25 cellular contexts compared by ENCODE assay signal in genomic region chr1:207308451-207309190, GRCh38. TPM values are rescaled to one million over a fixed set of nuclear protein-coding genes. Genes with fewer than 3 reads are reported as not detected.
A peak's percentile ranks its signal among the peaks of the same experiment; 100 is the strongest.
DNase-seq lines count a peak whose midpoint lies in the region; ATAC-seq, FAIRE-seq and TF ChIP-seq lines count a peak whose summit lies in the region.
"Had no signal": no experiment of that assay in that cellular context is flagged by ENCODE, and none has a peak within 500 bp of the region (broad histone marks: within the 10 kb centered on the region; RNA-seq: fewer than 3 reads in every experiment).

No MANE protein-coding gene starts in this region.

- no peak for FAIRE-seq in astrocyte (lab: Jason Lieb, UNC)
- FAIRE-seq: GM19239 had no signal

- H3K27me3 Mint-ChIP-seq in activated naive CD4-positive, alpha-beta T cell treated with anti-CD3 and anti-CD28 coated beads, Interleukin-2, amount 50 U/mL, for 24 hours: no peaks in the 10 kb centered on the region
- no peaks in the 10 kb centered on the region for H3K27me3 Mint-ChIP-seq in activated naive CD4-positive, alpha-beta T cell treated with anti-CD3 and anti-CD28 coated beads, Interleukin-2, amount 10 ng/mL, durations not matched to agents 7 days and 5 days
- H3K27me3 Mint-ChIP-seq in astrocyte (ENCODE audit: low read depth, unreplicated experiment): no peaks in the 10 kb centered on the region
- H3K27me3 Mint-ChIP-seq: activated T-helper 17 cell treated with anti-CD3 and anti-CD28 coated beads, Interleukin-2, amount 50 U/mL, for 72 hours had no signal

- H2AFZ ChIP-seq in astrocyte (ENCODE audit: low read depth, low read length): no peak overlapping the region

- H4K20me1 ChIP-seq in astrocyte (ENCODE audit: insufficient read depth, low read length): no peaks in the 10 kb centered on the region

- no peak overlapping the region for H3K4me3 ChIP-seq in astrocyte (ENCODE audit: insufficient read depth, low read depth, low read length)
- no peak overlapping the region for H3K4me3 ChIP-seq in upper lobe of right lung
- no peak overlapping the region for H3K4me3 ChIP-seq in H7 (ENCODE audit: insufficient read depth, low read depth, low read length)
- H3K4me3 ChIP-seq: adrenal gland, lung, tibial nerve had no signal

- intact Hi-C loops in upper lobe of right lung (cut with DNase I): no loop called here
- intact Hi-C loops in posterior cingulate gyrus (cut with DNase I): no loop called here

- H3K36me3 ChIP-seq in astrocyte (ENCODE audit: insufficient read depth, low read length): no peaks in the 10 kb centered on the region
- no peaks in the 10 kb centered on the region for H3K36me3 ChIP-seq in upper lobe of right lung
- no peaks in the 10 kb centered on the region for H3K36me3 ChIP-seq in H7 (replicated peaks; ENCODE audit: control insufficient read depth, insufficient read depth, low read length)
- H3K36me3 ChIP-seq: adrenal gland, tibial nerve had no signal

- no peak overlapping the region for H3K4me2 ChIP-seq in astrocyte (ENCODE audit: low read length)

- H3K9ac ChIP-seq in astrocyte (ENCODE audit: low read length): no peak overlapping the region

- no peaks in the 10 kb centered on the region for H3K79me2 ChIP-seq in astrocyte (ENCODE audit: insufficient read depth, low read length)

- peaks cover 10% of the 10 kb centered on the region for H3K4me1 ChIP-seq in astrocyte (ENCODE audit: insufficient read depth, low read length)
- peaks cover 19% of the 10 kb centered on the region for H3K4me1 ChIP-seq in upper lobe of right lung

- peak overlapping the region; percentile 55 for H3K27ac Mint-ChIP-seq in activated naive CD4-positive, alpha-beta T cell treated with anti-CD3 and anti-CD28 coated beads, Interleukin-2, amount 50 U/mL, for 24 hours
- H3K27ac Mint-ChIP-seq in activated naive CD4-positive, alpha-beta T cell treated with anti-CD3 and anti-CD28 coated beads, Interleukin-2, amount 10 ng/mL, durations not matched to agents 7 days and 5 days: no peak overlapping the region
- H3K27ac Mint-ChIP-seq in astrocyte (ENCODE audit: unreplicated experiment): peak overlapping the region; percentile 77
- H3K27ac Mint-ChIP-seq: natural killer cell; T-helper 1 cell treated with Interleukin-12 subunit alpha and Interleukin-12 subunit beta and Interleukin-4 antibody, amounts not matched to agents 30 μg/mL and 1 μg/mL, for 36 hours had no signal

- no peak for DNase-seq in activated naive CD4-positive, alpha-beta T cell treated with anti-CD3 and anti-CD28 coated beads, Interleukin-2, amount 10 ng/mL, durations not matched to agents 7 days and 5 days
- peak; percentile 56 for DNase-seq in NOMO-1 treated with DMSO at 0.1 percent for 48 hours (lab: John Stamatoyannopoulos, UW; ENCODE audit: unreplicated experiment)
- DNase-seq in astrocyte (ENCODE audit: low read depth): no peak
- no peak for DNase-seq in upper lobe of right lung
- DNase-seq in HPDE6-E6E7 (ENCODE audit: extremely low spot score): no peak
- no peak for DNase-seq in posterior cingulate gyrus
- no peak for DNase-seq in H7
- DNase-seq: 8988T, adrenal gland, DMS79 treated with DMSO at 0.1 percent for 48 hours, immature natural killer cell, natural killer cell, NCI-H1105, NCI-H2107, NCI-H69, psoas muscle had no signal

- H3K27ac ChIP-seq in astrocyte (ENCODE audit: low read depth, low read length) (no peak overlapping the region), upper lobe of right lung (peak overlapping the region; percentile 58)
- H3K27ac ChIP-seq: C4-2B had no signal

- no peak for TF ChIP-seq CTCF in astrocyte (IDR thresholded peaks at IDR 0.05; ENCODE audit: insufficient read depth, low read depth, low read length)
- no peak for TF ChIP-seq CTCF in upper lobe of right lung (IDR thresholded peaks at IDR 0.05)

- peaks cover 27% of the 10 kb centered on the region for H3K4me1 Mint-ChIP-seq in activated naive CD4-positive, alpha-beta T cell treated with anti-CD3 and anti-CD28 coated beads, Interleukin-2, amount 50 U/mL, for 24 hours
- peaks cover 20% of the 10 kb centered on the region for H3K4me1 Mint-ChIP-seq in activated naive CD4-positive, alpha-beta T cell treated with anti-CD3 and anti-CD28 coated beads, Interleukin-2, amount 10 ng/mL, durations not matched to agents 7 days and 5 days
- peaks cover 21% of the 10 kb centered on the region for H3K4me1 Mint-ChIP-seq in astrocyte (ENCODE audit: low read depth, unreplicated experiment)

- peak overlapping the region; percentile 1 for H3K4me3 Mint-ChIP-seq in activated naive CD4-positive, alpha-beta T cell treated with anti-CD3 and anti-CD28 coated beads, Interleukin-2, amount 50 U/mL, for 24 hours
- H3K4me3 Mint-ChIP-seq in activated naive CD4-positive, alpha-beta T cell treated with anti-CD3 and anti-CD28 coated beads, Interleukin-2, amount 10 ng/mL, durations not matched to agents 7 days and 5 days: no peak overlapping the region
- H3K4me3 Mint-ChIP-seq in astrocyte (ENCODE audit: unreplicated experiment): no peak overlapping the region
- H3K4me3 Mint-ChIP-seq: immature natural killer cell; natural killer cell; T-helper 1 cell treated with Interleukin-12 subunit alpha and Interleukin-12 subunit beta and Interleukin-4 antibody, amounts not matched to agents 30 μg/mL and 1 μg/mL, for 36 hours had no signal

- H3K36me3 Mint-ChIP-seq in activated naive CD4-positive, alpha-beta T cell treated with anti-CD3 and anti-CD28 coated beads, Interleukin-2, amount 50 U/mL, for 24 hours: peaks cover 1% of the 10 kb centered on the region
- no peaks in the 10 kb centered on the region for H3K36me3 Mint-ChIP-seq in activated naive CD4-positive, alpha-beta T cell treated with anti-CD3 and anti-CD28 coated beads, Interleukin-2, amount 10 ng/mL, durations not matched to agents 7 days and 5 days
- no peaks in the 10 kb centered on the region for H3K36me3 Mint-ChIP-seq in astrocyte (ENCODE audit: low read depth, unreplicated experiment)
- H3K36me3 Mint-ChIP-seq: immature natural killer cell, natural killer cell had no signal

- ATAC-seq in upper lobe of right lung: no peak
- ATAC-seq: activated CD4-positive, CD25-positive, alpha-beta regulatory T cell treated with anti-CD3 and anti-CD28 coated beads, Interleukin-2, amount 50 U/mL, for 24 hours; activated T-helper 17 cell treated with anti-CD3 and anti-CD28 coated beads, Interleukin-2, amount 50 U/mL, for 72 hours; esophagus mucosa; natural killer cell had no signal

- H3K9me3 ChIP-seq in astrocyte (ENCODE audit: insufficient read depth, low read depth, low read length) (no peaks in the 10 kb centered on the region), upper lobe of right lung (no peaks in the 10 kb centered on the region)
- H3K9me3 ChIP-seq: adrenal gland, psoas muscle, tibial nerve had no signal

- H3K9me3 Mint-ChIP-seq in activated naive CD4-positive, alpha-beta T cell treated with anti-CD3 and anti-CD28 coated beads, Interleukin-2, amount 50 U/mL, for 24 hours: peaks cover 4% of the 10 kb centered on the region
- peaks cover under 1% of the 10 kb centered on the region for H3K9me3 Mint-ChIP-seq in activated naive CD4-positive, alpha-beta T cell treated with anti-CD3 and anti-CD28 coated beads, Interleukin-2, amount 10 ng/mL, durations not matched to agents 7 days and 5 days
- no peaks in the 10 kb centered on the region for H3K9me3 Mint-ChIP-seq in astrocyte (ENCODE audit: unreplicated experiment)
- H3K9me3 Mint-ChIP-seq: activated T-helper 17 cell treated with anti-CD3 and anti-CD28 coated beads, Interleukin-2, amount 50 U/mL, for 72 hours; immature natural killer cell; natural killer cell; T-helper 1 cell treated with Interleukin-12 subunit alpha and Interleukin-12 subunit beta and Interleukin-4 antibody, amounts not matched to agents 30 μg/mL and 1 μg/mL, for 36 hours had no signal

- CTCF ChIA-PET in activated naive CD4-positive, alpha-beta T cell treated with anti-CD3 and anti-CD28 coated beads, Interleukin-2, amount 10 ng/mL, durations not matched to agents 7 days and 5 days (lab: Charles Lee): no interaction called here

- H3K27me3 ChIP-seq in astrocyte (ENCODE audit: insufficient read depth, low read length): no peaks in the 10 kb centered on the region
- H3K27me3 ChIP-seq in upper lobe of right lung: no peaks in the 10 kb centered on the region
- H3K27me3 ChIP-seq in H7 (ENCODE audit: control insufficient read depth, insufficient read depth, low read length): no peaks in the 10 kb centered on the region
- H3K27me3 ChIP-seq: adrenal gland, tibial nerve had no signal

RNA-seq across cellular contexts. Expression of gene CD55, which starts 12.9 kb away (rescaled TPM):
- total RNA-seq in astrocyte (18.7 and 27.3 TPM in 2 replicates), upper lobe of right lung (512 TPM)
- total RNA-seq in H7 (2014; rRNA removed; shearing (Covaris generic)): 15.8 and 30.5 TPM in 2 replicates

Comparison
In these comparisons a context has a peak if more than half of its experiments do, and no peak if none do; other contexts are left out.
1. RNA of gene CD55, which starts 12.9 kb away (total RNA-seq): 512 TPM in upper lobe of right lung (single experiment); 18.7 to 27.3 TPM in astrocyte and 15.8 to 30.5 TPM in H7; every median in the first group is over 10 times any median in the second.